8 cellular contexts compared by ENCODE assay signal in the genomic region with DNA sequence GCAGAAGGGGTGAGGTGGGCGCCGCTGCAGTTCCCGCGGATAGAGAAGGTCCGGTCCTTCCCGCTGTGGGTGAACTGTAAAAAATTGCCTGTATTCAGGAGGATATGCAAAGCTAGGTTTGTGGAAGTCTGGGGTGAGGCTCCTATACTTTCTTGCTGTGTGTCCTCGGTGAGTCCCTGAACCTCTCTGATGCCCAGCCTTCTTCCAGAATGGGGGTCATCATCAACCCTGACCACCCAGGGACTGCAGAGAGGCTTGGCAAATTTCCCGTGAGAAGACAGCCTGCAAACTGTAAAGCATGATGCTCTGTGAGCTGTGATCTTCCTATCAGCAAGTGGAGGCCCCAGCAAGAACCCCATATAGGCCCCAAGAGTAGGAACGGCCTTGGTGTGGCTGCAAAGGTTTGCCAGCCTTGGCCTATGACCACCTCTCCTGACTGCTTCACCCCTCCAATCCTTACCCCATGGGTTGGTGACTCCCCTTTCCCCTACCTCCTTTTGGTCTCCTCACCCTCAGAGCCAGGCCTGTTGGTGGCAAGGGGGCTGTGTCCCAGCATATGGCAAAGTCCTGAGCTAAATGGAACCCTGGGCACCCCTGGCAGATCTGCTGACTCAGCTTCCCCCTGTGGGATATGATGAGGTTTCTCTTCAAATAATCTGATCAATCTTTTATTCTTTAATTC. TPM values are rescaled to one million over a fixed set of nuclear protein-coding genes. Genes with fewer than 3 reads are reported as not detected.
DNase-seq lines count a peak whose midpoint lies in the region; ATAC-seq, FAIRE-seq and TF ChIP-seq lines count a peak whose summit lies in the region.

No MANE protein-coding gene starts in this region.

- ATAC-seq in HG03521 (IDR thresholded peaks at IDR 0.05; ENCODE audit: unreplicated experiment), result peak; percentile 3
- ATAC-seq in GM12878, result peak; percentile 33

- no peaks in the 10 kb centered on the region for H3K27me3 ChIP-seq in GM12878 (replicated peaks in 1 of 2; ENCODE audit: control insufficient read depth in 2 of 2, insufficient read depth in 2 of 2, low read length in 1 of 2)
- H3K27me3 ChIP-seq in mononuclear cell (ENCODE audit: insufficient read depth, low read length), result no peaks in the 10 kb centered on the region

- peak overlapping the region; percentile 68 for H3K4me2 ChIP-seq in GM12878 (ENCODE audit: control insufficient read depth, insufficient read depth)

- H3K36me3 ChIP-seq in GM12878 (ENCODE audit: control insufficient read depth in 2 of 2, insufficient read depth in 2 of 2, low read length in 1 of 2), result peaks cover 0 to 4% of the 10 kb centered on the region in 2 experiments; a peak in 2 of 4 replicates

- H4K20me1 ChIP-seq in GM12878 (ENCODE audit: control insufficient read depth, insufficient read depth), result no peaks in the 10 kb centered on the region

- intact Hi-C loops in GM12878 (cut with micrococcal nuclease; ENCODE audit: unreplicated experiment), result no loop called here

- H3K4me3 ChIP-seq in GM12878, result peak overlapping the region; percentile 93
- H3K4me3 ChIP-seq in mononuclear cell (ENCODE audit: low read length), result peak overlapping the region; percentile 54

- H3K9me3 ChIP-seq in GM12878 (replicated peaks; ENCODE audit: control insufficient read depth, insufficient read depth, low read length), result no peaks in the 10 kb centered on the region
- H3K9me3 ChIP-seq in mononuclear cell (ENCODE audit: low read depth, low read length), result no peaks in the 10 kb centered on the region

- peaks cover 10% of the 10 kb centered on the region for H3K79me2 ChIP-seq in GM12878 (ENCODE audit: control insufficient read depth, insufficient read depth, low read length)

- SMC1A ChIA-PET in GM12878 (lab: Charles Lee; ENCODE audit: uncharacterized antibody, unreplicated experiment), result interaction anchor here (1.0 to 1.7 kb wide), 7 partner anchors 14 to 40 kb away, joined by 3 to 9 read pairs (median 3); no protein-coding TSS in a partner anchor

- BruUV-seq in GM12878 (replicated peaks; lab: Mats Ljungman, UMichigan), result TSS peak; percentile 52

- H3K4me1 ChIP-seq in GM12878 (ENCODE audit: control insufficient read depth, insufficient read depth, low read length) (peaks cover 3% of the 10 kb centered on the region; the same call in 1 of the 2 replicates), mononuclear cell (ENCODE audit: insufficient read depth, low read length) (peaks cover 13% of the 10 kb centered on the region)

- TF ChIP-seq EP300 in GM12878 (IDR thresholded peaks at IDR 0.05; ENCODE audit: borderline replicate concordance in 1 of 2, control insufficient read depth in 1 of 2, low read depth in 2 of 2, low read length in 2 of 2), result no peak

- CTCF ChIA-PET in GM12878 (lab: Yijun Ruan, JAX), result interaction anchor here (0.7 to 2.8 kb wide), 12 partner anchors 15 to 556 kb away, joined by 3 to 12 read pairs (median 4); no protein-coding TSS in a partner anchor

- peak; percentile 44 for DNase-seq in GM10266 (ENCODE audit: extremely low spot score)
- DNase-seq in GM12878 (ENCODE audit: low read depth, low spot score), result no peak
- no peak for DNase-seq in NCI-H2227 (lab: John Stamatoyannopoulos, UW; ENCODE audit: unreplicated experiment)
- DNase-seq in NCI-H2081 (lab: John Stamatoyannopoulos, UW), result no peak
- no peak for DNase-seq in kidney glomerular epithelial cell (lab: John Stamatoyannopoulos, UW)
- DNase-seq in middle frontal gyrus (ENCODE audit: extremely low spot score, low spot score), result no peak

- H3K9ac ChIP-seq in GM12878 (ENCODE audit: control insufficient read depth, insufficient read depth, low read length), result peak overlapping the region; percentile 88

- no peak for FAIRE-seq in GM12878 (lab: Jason Lieb, UNC)

- TF ChIP-seq CTCF in GM10266 (IDR thresholded peaks at IDR 0.05; ENCODE audit: control insufficient read depth, insufficient read depth, low read depth, missing control alignments), result no peak
- TF ChIP-seq CTCF in GM12878 (IDR thresholded peaks at IDR 0.05 in 2 of 3, conservative IDR thresholded peaks at IDR 0.05 in 1 of 3; ENCODE audit: control insufficient read depth in 2 of 3, extremely low read depth in 1 of 3, insufficient read depth in 1 of 3, low read depth in 3 of 3, low read length in 3 of 3), result no peak

- POLR2A ChIA-PET in GM12878 (lab: Charles Lee), result interaction anchor here (0.7 to 1.2 kb wide), 3 partner anchors 10 to 15 kb away, joined by 3 to 4 read pairs (median 4); no protein-coding TSS in a partner anchor

- peak overlapping the region; percentile 94 for H2AFZ ChIP-seq in GM12878 (ENCODE audit: control insufficient read depth, low read depth, low read length)

- no peak for TF ChIP-seq RAD21 in GM12878 (IDR thresholded peaks at IDR 0.05; ENCODE audit: insufficient read depth, low read depth, low read length)

- H3K27ac ChIP-seq in GM12878 (ENCODE audit: control insufficient read depth, insufficient read depth), result peak overlapping the region; percentile 77

- in situ Hi-C loops in GM12878 (cut with MboI), result no loop called here

- RAD21 ChIA-PET in GM12878 (lab: Charles Lee; ENCODE audit: unreplicated experiment), result interaction anchor here (0.6 to 1.7 kb wide), 9 partner anchors 21 to 492 kb away, joined by 3 to 6 read pairs (median 3); no protein-coding TSS in a partner anchor

- no peak for TF ChIP-seq POLR2A in GM12878 (IDR thresholded peaks at IDR 0.05; ENCODE audit: low read depth, low read length)

- WGBS in GM12878 (ENCODE audit: insufficient coverage, insufficient replicate concordance, low lambda C conversion rate, missing lambda C conversion rate), result under 1% methylated on average over 9 of the region's 9 CpGs

TF ChIP-seq in GM12878, 131 proteins besides CTCF, POLR2A, EP300 and RAD21 (continues in another document):
- TF ChIP-seq SRF (IDR thresholded peaks at IDR 0.05; ENCODE audit: low read depth in 2 of 2, low read length in 2 of 2) (no peak), FOXM1 (IDR thresholded peaks at IDR 0.05; ENCODE audit: low read depth, low read length) (no peak), BRCA1 (IDR thresholded peaks at IDR 0.05; ENCODE audit: low read depth, low read length) (no peak), RUNX3 (IDR thresholded peaks at IDR 0.05; ENCODE audit: low read length) (no peak), SMARCA5 (IDR thresholded peaks at IDR 0.05) (peak; percentile 90)
- TF ChIP-seq, protein P1, sequence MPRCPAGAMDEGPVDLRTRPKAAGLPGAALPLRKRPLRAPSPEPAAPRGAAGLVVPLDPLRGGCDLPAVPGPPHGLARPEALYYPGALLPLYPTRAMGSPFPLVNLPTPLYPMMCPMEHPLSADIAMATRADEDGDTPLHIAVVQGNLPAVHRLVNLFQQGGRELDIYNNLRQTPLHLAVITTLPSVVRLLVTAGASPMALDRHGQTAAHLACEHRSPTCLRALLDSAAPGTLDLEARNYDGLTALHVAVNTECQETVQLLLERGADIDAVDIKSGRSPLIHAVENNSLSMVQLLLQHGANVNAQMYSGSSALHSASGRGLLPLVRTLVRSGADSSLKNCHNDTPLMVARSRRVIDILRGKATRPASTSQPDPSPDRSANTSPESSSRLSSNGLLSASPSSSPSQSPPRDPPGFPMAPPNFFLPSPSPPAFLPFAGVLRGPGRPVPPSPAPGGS (IDR thresholded peaks at IDR 0.05; ENCODE audit: borderline replicate concordance, insufficient read depth, low read depth, low read length, poor library complexity, severe bottlenecking), result no peak

RNA-seq across cellular contexts. Expression of a gene that starts 0.8 kb away (rescaled TPM):
- 9.2 and 11.0 TPM in 2 replicates for total RNA-seq in GM12878 (2013; cell fraction: nucleolus; rRNA removed)
- total RNA-seq in GM12878 (2014; rRNA removed) (26.8 and 28.6 TPM in 2 replicates), GM12878 (2014; rRNA removed; fragmentation: Illumina TruSeq; extraction: Trizol) (27.1 and 28.6 TPM in 2 replicates), GM12878 (2021) (32.8 and 36.8 TPM in 2 replicates), mononuclear cell (0.52 TPM)
- 8.8 TPM for polyA plus RNA-seq in GM12878 (2011; ENCODE audit: low read depth)
- polyA plus RNA-seq in GM12878 (2011; rRNA removed) (23.5 and 30.9 TPM in 2 replicates), GM12878 (2014; fragmentation: Illumina TruSeq; extraction: Trizol) (28.5 and 34.8 TPM in 2 replicates), GM12878 (2014; fragmentation: Nextera tagmentation; extraction: Ambion mirVana) (10 to 100 TPM in 1 of 2 experiments, 1 to 10 TPM in 1; 8.6 to 14.2 TPM), GM12878 (2014; rRNA removed) (30.9 and 34.0 TPM in 2 replicates), GM12878 (2016; fragmentation: Nextera tagmentation; extraction: Ambion mirVana) (10 to 100 TPM; 35.7 to 38.5 TPM)
- 31.2 and 32.4 TPM in 2 replicates for polyA plus RNA-seq in GM12878 (2011; cell fraction: cytosol; rRNA removed)
- polyA plus RNA-seq in GM12878 (2011; cell fraction: nucleus; rRNA removed), result 16.0 and 18.4 TPM in 2 replicates
- polyA plus RNA-seq in GM12878 (2012), result 15.3 and 15.6 TPM in 2 replicates
- 42.9 and 50.7 TPM in 2 replicates for polyA minus RNA-seq in GM12878 (2011; rRNA and poly(A)+ RNA removed)
- polyA minus RNA-seq in GM12878 (2011; cell fraction: cytosol; rRNA and poly(A)+ RNA removed), result 16.9 and 17.2 TPM in 2 replicates
- 7.3 and 11.7 TPM in 2 replicates for polyA minus RNA-seq in GM12878 (2011; cell fraction: nucleus; rRNA and poly(A)+ RNA removed)

RNA-seq across cellular contexts. Expression of a gene that starts 31.0 kb away (rescaled TPM):
- total RNA-seq in GM12878 (2013; cell fraction: nucleolus; rRNA removed), result not detected in 2 replicates
- not detected in 2 replicates for total RNA-seq in GM12878 (2014; rRNA removed)
- total RNA-seq in GM12878 (2014; rRNA removed; fragmentation: Illumina TruSeq; extraction: Trizol), result not detected in 2 replicates
- total RNA-seq in GM12878 (2021), result not detected in 2 replicates
- not detected for polyA plus RNA-seq in GM12878 (2011; ENCODE audit: low read depth)
- polyA plus RNA-seq in GM12878 (2011; rRNA removed), result not detected in 2 replicates
- not detected in 2 replicates for polyA plus RNA-seq in GM12878 (2011; cell fraction: cytosol; rRNA removed)
- polyA plus RNA-seq in GM12878 (2011; cell fraction: nucleus; rRNA removed), result 0.10 and 0.12 TPM in 2 replicates
- not detected in 2 replicates for polyA plus RNA-seq in GM12878 (2012)
- not detected in 2 replicates for polyA plus RNA-seq in GM12878 (2014; fragmentation: Illumina TruSeq; extraction: Trizol)
- polyA plus RNA-seq in GM12878 (2014; fragmentation: Nextera tagmentation; extraction: Ambion mirVana), result not detected
- polyA plus RNA-seq in GM12878 (2014; rRNA removed), result not detected in 2 replicates
- under 1 TPM in 1 of 2 experiments, not detected in 1; 0.25 TPM for polyA plus RNA-seq in GM12878 (2016; fragmentation: Nextera tagmentation; extraction: Ambion mirVana)
- not detected in 2 replicates for polyA minus RNA-seq in GM12878 (2011; rRNA and poly(A)+ RNA removed)
- not detected in 2 replicates for polyA minus RNA-seq in GM12878 (2011; cell fraction: cytosol; rRNA and poly(A)+ RNA removed)
- polyA minus RNA-seq in GM12878 (2011; cell fraction: nucleus; rRNA and poly(A)+ RNA removed), result not detected in 2 replicates
- total RNA-seq in mononuclear cell, result not detected
